ENCODE assay signal across 8 cellular contexts in the genomic region with DNA sequence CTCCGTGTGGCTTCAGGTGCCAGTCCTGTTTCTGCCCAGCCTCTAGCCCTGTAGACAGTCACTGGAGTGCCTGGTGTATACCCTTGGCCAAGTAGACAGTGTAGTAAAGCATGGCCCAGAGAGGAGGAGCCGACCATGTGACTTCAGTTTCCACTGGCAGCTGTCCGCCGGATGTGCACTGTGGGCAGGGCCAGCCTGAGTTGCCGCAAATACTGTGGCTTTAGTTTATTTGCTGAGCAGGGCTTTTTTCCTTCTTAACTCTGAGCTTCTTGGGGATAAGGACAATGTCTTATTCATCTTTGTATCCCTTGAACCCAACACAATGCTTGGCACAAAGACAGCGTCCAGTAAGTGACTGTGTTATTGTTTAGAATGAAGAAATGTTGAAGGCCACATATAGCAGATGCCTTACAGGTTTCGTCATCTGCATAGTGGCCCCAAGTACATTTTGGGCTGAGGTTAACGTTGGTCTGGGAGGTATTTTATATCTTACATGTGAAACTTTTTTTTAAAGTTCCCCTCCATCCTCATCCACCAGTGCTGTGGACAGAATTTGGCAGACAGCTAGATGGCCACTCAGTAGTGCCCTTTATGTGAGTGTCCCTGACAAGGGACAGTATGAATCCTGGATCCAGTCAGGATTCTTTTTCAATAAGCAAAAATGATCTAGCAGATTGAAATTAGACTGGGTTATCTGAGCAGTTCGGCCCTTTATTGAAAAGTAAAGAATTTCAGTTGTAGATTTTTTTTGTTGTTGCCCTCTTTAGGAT. TPM values are rescaled to one million over a fixed set of nuclear protein-coding genes. Genes with fewer than 3 reads are reported as not detected.
DNase-seq lines count a peak whose midpoint lies in the region; ATAC-seq and TF ChIP-seq lines count a peak whose summit lies in the region.

No MANE protein-coding gene starts in this region.

- H4K5ac ChIP-seq in IMR-90 (ENCODE audit: low read depth, low read length), result no peak overlapping the region

- H4K20me1 ChIP-seq in BLaER1, result peaks cover 9% of the 10 kb centered on the region; the same call in 1 of the 2 replicates
- H4K20me1 ChIP-seq in IMR-90 (ENCODE audit: insufficient read depth, low read length), result peaks cover 64% of the 10 kb centered on the region

- H3K27me3 Mint-ChIP-seq in activated CD8-positive, alpha-beta T cell treated with anti-CD3 and anti-CD28 coated beads, Interleukin-2, amount 10 ng/mL, durations not matched to agents 7 days and 5 days (ENCODE audit: low read depth), result no peaks in the 10 kb centered on the region
- H3K27me3 Mint-ChIP-seq in osteocyte (ENCODE audit: unreplicated experiment) (no peaks in the 10 kb centered on the region), type B pancreatic cell (no peaks in the 10 kb centered on the region)

- WGBS in IMR-90 (ENCODE audit: extremely low coverage in 2 of 2, insufficient read length in 1 of 2), 2 experiments, result no CpG with 5 or more reads among the region's 9 CpGs
- WGBS in esophagus squamous epithelium, 2 donors, result 40% methylated on average over 8 to 9 of the region's 9 CpGs

- peaks cover 62% of the 10 kb centered on the region for H3K4me1 ChIP-seq in BLaER1
- peaks cover 16% of the 10 kb centered on the region for H3K4me1 ChIP-seq in IMR-90 (ENCODE audit: control insufficient read depth, insufficient read depth, low read length)
- peaks cover 23 to 96% (median 46%) of the 10 kb centered on the region in 3 donors for H3K4me1 ChIP-seq in esophagus squamous epithelium

- H3K4me1 Mint-ChIP-seq in activated CD8-positive, alpha-beta T cell treated with anti-CD3 and anti-CD28 coated beads, Interleukin-2, amount 10 ng/mL, durations not matched to agents 7 days and 5 days (ENCODE audit: low read depth), result peaks cover 34% of the 10 kb centered on the region
- H3K4me1 Mint-ChIP-seq in osteocyte (ENCODE audit: unreplicated experiment), result peaks cover 68% of the 10 kb centered on the region
- peaks cover 41% of the 10 kb centered on the region for H3K4me1 Mint-ChIP-seq in type B pancreatic cell (ENCODE audit: unreplicated experiment)

- TF ChIP-seq CTCF in IMR-90 (conservative IDR thresholded peaks at IDR 0.05; ENCODE audit: low read depth, low read length), result no peak
- TF ChIP-seq CTCF in esophagus squamous epithelium (IDR thresholded peaks at IDR 0.05), result no peak
- TF ChIP-seq CTCF in osteocyte (IDR thresholded peaks at IDR 0.05), result no peak
- TF ChIP-seq CTCF in type B pancreatic cell (conservative IDR thresholded peaks at IDR 0.05), result no peak

- no peak overlapping the region; the same call in 1 of the 2 replicates for H3K14ac ChIP-seq in IMR-90 (replicated peaks; ENCODE audit: low read depth, low read length)

- in situ Hi-C loops in IMR-90 (cut with MboI; ENCODE audit: low sequenced_read_pairs), result no loop called here

- no peak overlapping the region for H3K56ac ChIP-seq in IMR-90 (ENCODE audit: extremely low read depth, insufficient read depth, low read length)

- H3K27ac Mint-ChIP-seq in activated CD8-positive, alpha-beta T cell treated with anti-CD3 and anti-CD28 coated beads, Interleukin-2, amount 10 ng/mL, durations not matched to agents 7 days and 5 days, result peak overlapping the region; percentile 79
- peak overlapping the region; percentile 44 for H3K27ac Mint-ChIP-seq in osteocyte (ENCODE audit: unreplicated experiment)
- H3K27ac Mint-ChIP-seq in type B pancreatic cell, result peak overlapping the region; percentile 29

- H3K4me3 ChIP-seq in BLaER1 (no peak overlapping the region), IMR-90 (ENCODE audit: insufficient read depth, low read depth, low read length) (no peak overlapping the region), esophagus squamous epithelium (peak overlapping the region in 1 of 4 donors; percentile 21)

- dilution Hi-C loops in IMR-90 (cut with HindIII; ENCODE audit: low sequenced_read_pairs, unreplicated experiment), result no loop called here

- H3K4me3 Mint-ChIP-seq in activated CD8-positive, alpha-beta T cell treated with anti-CD3 and anti-CD28 coated beads, Interleukin-2, amount 10 ng/mL, durations not matched to agents 7 days and 5 days, result no peak overlapping the region
- H3K4me3 Mint-ChIP-seq in osteocyte (ENCODE audit: unreplicated experiment), result no peak overlapping the region
- no peak overlapping the region for H3K4me3 Mint-ChIP-seq in type B pancreatic cell

- H4K8ac ChIP-seq in IMR-90 (ENCODE audit: low read depth in 2 of 2, low read length in 2 of 2), result no peak overlapping the region

- POLR2A ChIA-PET in IMR-90 (lab: Charles Lee; ENCODE audit: unreplicated experiment), result no interaction called here
- POLR2A ChIA-PET in activated CD8-positive, alpha-beta T cell treated with anti-CD3 and anti-CD28 coated beads, Interleukin-2, amount 10 ng/mL, durations not matched to agents 7 days and 5 days (lab: Charles Lee), result interaction anchor here (0.7 kb wide), 1 partner anchor 106 kb away, joined by 3 read pairs; no protein-coding TSS in a partner anchor

- CTCF ChIA-PET in IMR-90 (lab: Yijun Ruan, JAX), result interaction anchor here (0.6 kb wide), 1 partner anchor 940 kb away, joined by 3 read pairs; no protein-coding TSS in a partner anchor
- CTCF ChIA-PET in activated CD8-positive, alpha-beta T cell treated with anti-CD3 and anti-CD28 coated beads, Interleukin-2, amount 10 ng/mL, durations not matched to agents 7 days and 5 days (lab: Charles Lee), result no interaction called here

- H3K9me3 ChIP-seq in BLaER1 (no peaks in the 10 kb centered on the region), IMR-90 (ENCODE audit: control insufficient read depth, insufficient read depth, low read length) (no peaks in the 10 kb centered on the region), esophagus squamous epithelium (no peaks in the 10 kb centered on the region)

- H2BK15ac ChIP-seq in IMR-90 (ENCODE audit: low read depth, low read length), result no peak overlapping the region

- peak overlapping the region; percentile 52; the same call in 1 of the 2 replicates for H2AK5ac ChIP-seq in IMR-90 (ENCODE audit: low read depth, low read length)

- H3K4me2 ChIP-seq in BLaER1 (peak overlapping the region; percentile 76), IMR-90 (ENCODE audit: low read depth, low read length) (no peak overlapping the region; the same call in 1 of the 2 replicates)

- H3K18ac ChIP-seq in IMR-90 (ENCODE audit: low read depth, low read length), result no peak overlapping the region

- no peak overlapping the region for H2BK120ac ChIP-seq in IMR-90 (ENCODE audit: low read depth, low read length)

- ATAC-seq in GM21360 (IDR thresholded peaks at IDR 0.05; ENCODE audit: unreplicated experiment) (peak; percentile 99), IMR-90 (ENCODE audit: low read depth) (peak; percentile 82)
- peak; percentile 99 for ATAC-seq in activated CD8-positive, alpha-beta T cell treated with anti-CD3 and anti-CD28 coated beads, Interleukin-2, amount 10 ng/mL, durations not matched to agents 7 days and 5 days

- no peak overlapping the region for H2BK20ac ChIP-seq in IMR-90 (ENCODE audit: low read depth, low read length)

- H3K27ac ChIP-seq in BLaER1, result peak overlapping the region; percentile 57
- no peak overlapping the region for H3K27ac ChIP-seq in IMR-90 (ENCODE audit: insufficient read depth, low read length)
- H3K27ac ChIP-seq in esophagus squamous epithelium, result peak overlapping the region; percentile 22 to 80 (median 70)

- no TSS peak for BruUV-seq in IMR-90 (replicated peaks; lab: Mats Ljungman, UMichigan)

- 0 out of 2 replicates have a peak overlapping the region, but pooled peaks have one; percentile 23 for H3K23ac ChIP-seq in IMR-90 (ENCODE audit: low read depth, low read length)

- no peak overlapping the region for H4K91ac ChIP-seq in IMR-90 (ENCODE audit: insufficient read depth, low read depth, low read length)

- no peak overlapping the region for H2BK5ac ChIP-seq in IMR-90 (ENCODE audit: low read depth, low read length, poor library complexity, severe bottlenecking)

- TF ChIP-seq RAD21 in IMR-90 (IDR thresholded peaks at IDR 0.05; ENCODE audit: low read length), result no peak

- H3K27me3 ChIP-seq in BLaER1 (no peaks in the 10 kb centered on the region), IMR-90 (ENCODE audit: control insufficient read depth, insufficient read depth, low read length) (no peaks in the 10 kb centered on the region), esophagus squamous epithelium (no peaks in the 10 kb centered on the region)

- TF ChIP-seq POLR2A in IMR-90 (IDR thresholded peaks at IDR 0.05; ENCODE audit: low read depth, low read length), result no peak
- peak in 1 of 4 donors; percentile 54 for TF ChIP-seq POLR2A in esophagus squamous epithelium (IDR thresholded peaks at IDR 0.05)

- peaks cover 21% of the 10 kb centered on the region for H3K36me3 Mint-ChIP-seq in activated CD8-positive, alpha-beta T cell treated with anti-CD3 and anti-CD28 coated beads, Interleukin-2, amount 10 ng/mL, durations not matched to agents 7 days and 5 days (ENCODE audit: low read depth)
- H3K36me3 Mint-ChIP-seq in osteocyte (ENCODE audit: unreplicated experiment) (peaks cover 19% of the 10 kb centered on the region), type B pancreatic cell (peaks cover 15% of the 10 kb centered on the region)

- peaks cover 19 to 57% of the 10 kb centered on the region in 2 experiments for H3K79me1 ChIP-seq in IMR-90 (ENCODE audit: low read depth in 1 of 2, low read length in 2 of 2)

- H3K36me3 ChIP-seq in BLaER1 (peaks cover 58% of the 10 kb centered on the region), IMR-90 (ENCODE audit: control insufficient read depth, insufficient read depth, low read length) (peaks cover 28% of the 10 kb centered on the region), esophagus squamous epithelium (peaks cover 0 to 56% (median 5%) of the 10 kb centered on the region in 3 donors)

- no peak overlapping the region for H3K4ac ChIP-seq in IMR-90 (ENCODE audit: low read depth, low read length)

- no peaks in the 10 kb centered on the region for H3K9me3 Mint-ChIP-seq in activated CD8-positive, alpha-beta T cell treated with anti-CD3 and anti-CD28 coated beads, Interleukin-2, amount 10 ng/mL, durations not matched to agents 7 days and 5 days (ENCODE audit: insufficient read depth)
- H3K9me3 Mint-ChIP-seq in osteocyte (ENCODE audit: unreplicated experiment), result no peaks in the 10 kb centered on the region
- no peaks in the 10 kb centered on the region for H3K9me3 Mint-ChIP-seq in type B pancreatic cell

- H2AK9ac ChIP-seq in IMR-90 (replicated peaks; ENCODE audit: low read depth, low read length, poor library complexity), result peak overlapping the region; percentile 51

- peak overlapping the region; percentile 9; the same call in 1 of the 2 replicates for H3K9ac ChIP-seq in BLaER1
- H3K9ac ChIP-seq in IMR-90 (ENCODE audit: low read depth, low read length), result no peak overlapping the region

- H3K9me1 ChIP-seq in IMR-90 (ENCODE audit: insufficient read depth, low read length), result peaks cover 19% of the 10 kb centered on the region

- intact Hi-C loops in IMR-90 (cut with micrococcal nuclease), result no loop called here
- intact Hi-C loops in esophagus squamous epithelium (cut with DNase I), result no loop called here

- DNase-seq in IMR-90, result peak; percentile 41
- peak; percentile 83 for DNase-seq in activated CD8-positive, alpha-beta T cell treated with anti-CD3 and anti-CD28 coated beads, Interleukin-2, amount 10 ng/mL, durations not matched to agents 7 days and 5 days
- DNase-seq in esophagus squamous epithelium (lab: John Stamatoyannopoulos, UW), result no peak
- DNase-seq in osteocyte (ENCODE audit: extremely low spot score, unreplicated experiment), result no peak
- DNase-seq in type B pancreatic cell (ENCODE audit: extremely low spot score, unreplicated experiment), result no peak
- no peak for DNase-seq in NCI-H146 (lab: John Stamatoyannopoulos, UW)

- H2AFZ ChIP-seq in IMR-90 (replicated peaks; ENCODE audit: low read length, poor library complexity), result no peak overlapping the region

RNA-seq across cellular contexts. Expression of a gene that starts 40.6 kb away (rescaled TPM):
- not detected in 2 replicates for total RNA-seq in IMR-90 (2012; rRNA removed)
- polyA plus RNA-seq in IMR-90 (2012; rRNA removed), result not detected in 2 replicates
- polyA plus RNA-seq in IMR-90 (2012; cell fraction: cytosol; rRNA removed), result not detected in 2 replicates
- polyA plus RNA-seq in IMR-90 (2012; cell fraction: nucleus; rRNA removed; ENCODE audit: low replicate concordance), result not detected in 2 replicates
- total RNA-seq in activated CD8-positive, alpha-beta T cell treated with anti-CD3 and anti-CD28 coated beads, Interleukin-2, amount 10 ng/mL, durations not matched to agents 7 days and 5 days, result not detected
- not detected for total RNA-seq in esophagus squamous epithelium
- total RNA-seq in osteocyte, result not detected in 2 replicates
- 0.14 TPM in 1 of 2 replicates, not detected in the other for total RNA-seq in type B pancreatic cell (ENCODE audit: low replicate concordance)

RNA-seq across cellular contexts. Expression of a gene that starts 52.8 kb away (rescaled TPM):
- 29.2 and 31.0 TPM in 2 replicates for total RNA-seq in IMR-90 (2012; rRNA removed)
- polyA plus RNA-seq in IMR-90 (2012; rRNA removed), result 20.7 and 22.2 TPM in 2 replicates
- 17.2 and 31.3 TPM in 2 replicates for polyA plus RNA-seq in IMR-90 (2012; cell fraction: cytosol; rRNA removed)
- polyA plus RNA-seq in IMR-90 (2012; cell fraction: nucleus; rRNA removed; ENCODE audit: low replicate concordance), result 18.9 and 19.8 TPM in 2 replicates
- 10 to 100 TPM; 25.7 to 25.9 TPM for total RNA-seq in activated CD8-positive, alpha-beta T cell treated with anti-CD3 and anti-CD28 coated beads, Interleukin-2, amount 10 ng/mL, durations not matched to agents 7 days and 5 days
- 10 to 100 TPM; 40.6 to 61.4 (median 49.1) TPM for total RNA-seq in esophagus squamous epithelium
- 66.7 and 68.7 TPM in 2 replicates for total RNA-seq in osteocyte
- 40.3 and 80.4 TPM in 2 replicates for total RNA-seq in type B pancreatic cell (ENCODE audit: low replicate concordance)

RNA-seq across cellular contexts. Expression of a gene that starts 57.5 kb away (rescaled TPM):
- 8.8 and 20.3 TPM in 2 replicates for total RNA-seq in IMR-90 (2012; rRNA removed)
- polyA plus RNA-seq in IMR-90 (2012; rRNA removed), result 17.4 and 19.4 TPM in 2 replicates
- 4.0 and 6.7 TPM in 2 replicates for polyA plus RNA-seq in IMR-90 (2012; cell fraction: cytosol; rRNA removed)
- polyA plus RNA-seq in IMR-90 (2012; cell fraction: nucleus; rRNA removed; ENCODE audit: low replicate concordance), result 2.3 and 8.4 TPM in 2 replicates
- total RNA-seq in activated CD8-positive, alpha-beta T cell treated with anti-CD3 and anti-CD28 coated beads, Interleukin-2, amount 10 ng/mL, durations not matched to agents 7 days and 5 days, result 10 to 100 TPM; 10.4 to 11.2 TPM
- 10 to 100 TPM; 10.9 to 36.6 (median 19.7) TPM for total RNA-seq in esophagus squamous epithelium
- total RNA-seq in osteocyte, result 22.6 and 24.5 TPM in 2 replicates
- total RNA-seq in type B pancreatic cell (ENCODE audit: low replicate concordance), result 19.0 and 21.8 TPM in 2 replicates

Comparison
In these comparisons a context has a peak if more than half of its experiments do, and no peak if none do; other contexts are left out.
1. DNase-seq: peak in IMR-90 (single experiment) and activated CD8-positive, alpha-beta T cell treated with anti-CD3 and anti-CD28 coated beads, Interleukin-2, amount 10 ng/mL, durations not matched to agents 7 days and 5 days (single experiment); none in esophagus squamous epithelium (single experiment), osteocyte (single experiment), type B pancreatic cell (single experiment) and NCI-H146 (single experiment).
2. H3K27ac Mint-ChIP-seq: peak in every context shown above with its lines; median percentile 79 in activated CD8-positive, alpha-beta T cell treated with anti-CD3 and anti-CD28 coated beads, Interleukin-2, amount 10 ng/mL, durations not matched to agents 7 days and 5 days; 44 in osteocyte; 29 in type B pancreatic cell.
3. Peak in every context shown above with its lines, with median percentiles within 50 percentile points of each other: ATAC-seq.